Comparison of ENCODE assay signal across 8 cellular contexts in genomic region chr11:5380740-5381342, GRCh38. TPM values are rescaled to one million over a fixed set of nuclear protein-coding genes. Genes with fewer than 3 reads are reported as not detected.
DNase-seq lines count a peak whose midpoint lies in the region; ATAC-seq, FAIRE-seq and TF ChIP-seq lines count a peak whose summit lies in the region.

No MANE protein-coding gene starts in this region.

- no peak for TF ChIP-seq POLR2A in adrenal gland (IDR thresholded peaks at IDR 0.05)

- peak; percentile 86 for FAIRE-seq in GM19239 (lab: Jason Lieb, UNC)

- no peaks in the 10 kb centered on the region for H3K4me1 ChIP-seq in adrenal gland (replicated peaks in 1 of 2)

- DNase-seq in DMS153 treated with DMSO at 0.1 percent for 48 hours (lab: John Stamatoyannopoulos, UW; ENCODE audit: unreplicated experiment): peak; percentile 39
- DNase-seq in GM19239 (ENCODE audit: insufficient read length, low spot score): peak; percentile 27
- DNase-seq in NCI-H774 (lab: John Stamatoyannopoulos, UW): peak; percentile 37
- peak; percentile 55 to 79 (median 66) for DNase-seq in adrenal gland
- peak; percentile 15 to 21 for DNase-seq in hippocampal formation (lab: John Stamatoyannopoulos, UW)
- peak; percentile 51 for DNase-seq in stimulated activated CD4-positive, alpha-beta T cell treated with anti-CD3 and anti-CD28 coated beads, Interleukin-15, amount 100 ng/mL, for 24 hours
- DNase-seq in T-helper 9 cell: no peak

- no peaks in the 10 kb centered on the region for H3K27me3 ChIP-seq in adrenal gland

- intact Hi-C loops in adrenal gland (cut with DNase I): loop anchor here in 1 of 2 donors (5.0 to 10.0 kb wide), 2 partner anchors 179 to 256 kb away; partner anchors contain the start of gene OR51V1

- H3K36me3 ChIP-seq in adrenal gland (replicated peaks in 1 of 2): no peaks in the 10 kb centered on the region

- no peak overlapping the region for H3K4me3 ChIP-seq in adrenal gland

- peak; percentile 69 to 80 (median 76) for TF ChIP-seq CTCF in adrenal gland (IDR thresholded peaks at IDR 0.05)

- WGBS in adrenal gland, 4 donors: 61 to 75% (median 72%) methylated on average over 4 of the region's 4 CpGs

- H3K9me3 ChIP-seq in adrenal gland (replicated peaks in 1 of 3): no peaks in the 10 kb centered on the region

- ATAC-seq in HG03159 (IDR thresholded peaks at IDR 0.05; ENCODE audit: unreplicated experiment): peak; percentile 95

- no peak overlapping the region for H3K27ac ChIP-seq in adrenal gland

RNA-seq across cellular contexts. Expression of gene OR51M1, which starts 2.8 kb away (rescaled TPM):
- not detected for total RNA-seq in adrenal gland
- not detected for polyA plus RNA-seq in adrenal gland

RNA-seq across cellular contexts. Expression of gene OR51B6, which starts 29.5 kb away (rescaled TPM):
- not detected for total RNA-seq in adrenal gland
- not detected for polyA plus RNA-seq in adrenal gland

RNA-seq across cellular contexts. Expression of gene OR51B5, which starts 37.5 kb away (rescaled TPM):
- 1 to 10 TPM in 1 of 8 donors, under 1 TPM in 4, not detected in 3; 0.32 to 2.9 (median 0.46) TPM for total RNA-seq in adrenal gland
- polyA plus RNA-seq in adrenal gland: under 1 TPM in 2 of 3 donors, not detected in 1; 0.16 TPM

RNA-seq across cellular contexts. Expression of gene OR51Q1, which starts 41.1 kb away (rescaled TPM):
- total RNA-seq in adrenal gland: not detected
- polyA plus RNA-seq in adrenal gland: not detected

RNA-seq across cellular contexts. Expression of gene OR51B2, which starts 56.7 kb away (rescaled TPM):
- total RNA-seq in adrenal gland: 1 to 10 TPM in 1 of 8 donors, not detected in 7; 1.3 TPM
- not detected for polyA plus RNA-seq in adrenal gland
